1 cellular context compared by ENCODE assay signal in the genomic region with DNA sequence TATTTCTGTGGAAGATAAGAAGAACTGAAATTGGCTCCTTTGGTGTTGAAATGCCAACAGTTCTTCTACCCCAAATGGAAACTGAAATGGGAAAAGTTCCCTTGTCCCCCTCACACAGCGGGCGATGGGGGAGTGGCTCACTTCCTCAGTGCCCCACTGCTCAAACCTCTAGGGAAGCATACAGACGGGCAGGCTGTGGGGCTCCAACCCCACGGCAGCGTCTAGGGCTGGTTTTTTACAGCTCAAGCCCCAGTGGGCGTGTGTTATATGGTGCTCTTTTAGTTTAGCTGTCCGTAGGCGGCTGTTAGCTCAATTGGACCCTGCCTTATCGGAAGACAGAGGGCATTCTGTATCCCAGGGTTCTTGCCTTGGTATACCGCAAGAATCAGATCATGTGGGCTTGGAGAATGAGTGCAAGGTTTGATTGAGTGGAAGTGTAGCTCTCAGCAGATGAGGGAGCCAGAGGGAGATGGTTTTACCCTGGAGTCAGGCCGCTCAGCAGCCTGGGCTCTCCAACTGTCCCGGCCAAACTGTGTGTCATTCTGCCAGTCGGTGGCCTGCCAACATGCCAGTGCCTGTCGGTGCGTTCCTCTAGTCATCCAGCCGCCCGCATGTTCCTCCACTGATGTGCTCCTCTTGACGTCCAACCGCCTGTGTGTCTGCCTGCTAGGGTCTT.
TF ChIP-seq lines count a peak whose summit lies in the region.

No MANE protein-coding gene starts in this region.

TF ChIP-seq in HEK293, 187 proteins besides CTCF, POLR2A, EP300 and RAD21:
- TF ChIP-seq EGR2 (tag by site-specific recombination; IDR thresholded peaks at IDR 0.05; ENCODE audit: low read depth) (peak; percentile 64), ZEB2 (tag by site-specific recombination; IDR thresholded peaks at IDR 0.05) (no peak), ZFHX2 (tag by site-specific recombination; conservative IDR thresholded peaks at IDR 0.05) (peak; percentile 83)
TF ChIP-seq in HEK293: peak in this region for 2.
